Comparison of ENCODE assay signal across 1 cellular context in the genomic region with DNA sequence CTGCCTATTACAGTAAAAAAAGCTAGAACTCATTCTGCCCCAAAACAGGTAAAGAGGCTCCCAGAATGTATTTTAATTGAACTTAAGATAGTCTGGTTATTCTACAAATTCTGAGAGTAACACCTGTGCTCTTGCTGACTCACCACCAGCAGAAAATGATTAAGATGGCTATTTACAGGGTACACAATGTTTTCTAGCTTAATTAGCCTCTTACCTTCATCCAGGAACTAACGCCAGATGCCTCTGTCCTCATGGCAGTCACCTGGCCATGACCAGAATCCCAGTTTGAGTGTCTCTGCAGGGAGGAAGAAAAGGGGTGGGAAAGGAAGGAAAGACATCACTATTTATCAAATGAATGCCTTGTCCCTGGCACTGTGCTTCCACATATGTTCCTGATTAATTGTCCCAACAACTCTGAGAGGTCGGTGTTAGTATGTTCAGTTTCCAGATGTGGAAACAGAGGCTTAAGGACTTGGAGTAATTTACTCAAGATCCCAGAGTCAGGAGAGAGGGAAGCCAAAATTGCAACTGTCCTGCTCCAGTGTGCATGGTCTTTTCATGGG.
TF ChIP-seq lines count a peak whose summit lies in the region.

No MANE protein-coding gene starts in this region.

TF ChIP-seq in GM23338, 12 proteins besides CTCF, POLR2A, EP300 and RAD21:
- TF ChIP-seq CREB1 (CRISPR knock-in tag; IDR thresholded peaks at IDR 0.05; ENCODE audit: low read depth) (no peak), EZH2 (IDR thresholded peaks at IDR 0.05; ENCODE audit: low read depth, unreplicated experiment) (no peak), NANOG (IDR thresholded peaks at IDR 0.05; ENCODE audit: borderline replicate concordance) (no peak), EZH2phosphoT487 (IDR thresholded peaks at IDR 0.05; ENCODE audit: unreplicated experiment) (no peak), ZNF331 (CRISPR knock-in tag; IDR thresholded peaks at IDR 0.05; ENCODE audit: low read depth) (no peak), STAT1 (IDR thresholded peaks at IDR 0.05; ENCODE audit: unreplicated experiment) (no peak)
- TF ChIP-seq, protein P1, sequence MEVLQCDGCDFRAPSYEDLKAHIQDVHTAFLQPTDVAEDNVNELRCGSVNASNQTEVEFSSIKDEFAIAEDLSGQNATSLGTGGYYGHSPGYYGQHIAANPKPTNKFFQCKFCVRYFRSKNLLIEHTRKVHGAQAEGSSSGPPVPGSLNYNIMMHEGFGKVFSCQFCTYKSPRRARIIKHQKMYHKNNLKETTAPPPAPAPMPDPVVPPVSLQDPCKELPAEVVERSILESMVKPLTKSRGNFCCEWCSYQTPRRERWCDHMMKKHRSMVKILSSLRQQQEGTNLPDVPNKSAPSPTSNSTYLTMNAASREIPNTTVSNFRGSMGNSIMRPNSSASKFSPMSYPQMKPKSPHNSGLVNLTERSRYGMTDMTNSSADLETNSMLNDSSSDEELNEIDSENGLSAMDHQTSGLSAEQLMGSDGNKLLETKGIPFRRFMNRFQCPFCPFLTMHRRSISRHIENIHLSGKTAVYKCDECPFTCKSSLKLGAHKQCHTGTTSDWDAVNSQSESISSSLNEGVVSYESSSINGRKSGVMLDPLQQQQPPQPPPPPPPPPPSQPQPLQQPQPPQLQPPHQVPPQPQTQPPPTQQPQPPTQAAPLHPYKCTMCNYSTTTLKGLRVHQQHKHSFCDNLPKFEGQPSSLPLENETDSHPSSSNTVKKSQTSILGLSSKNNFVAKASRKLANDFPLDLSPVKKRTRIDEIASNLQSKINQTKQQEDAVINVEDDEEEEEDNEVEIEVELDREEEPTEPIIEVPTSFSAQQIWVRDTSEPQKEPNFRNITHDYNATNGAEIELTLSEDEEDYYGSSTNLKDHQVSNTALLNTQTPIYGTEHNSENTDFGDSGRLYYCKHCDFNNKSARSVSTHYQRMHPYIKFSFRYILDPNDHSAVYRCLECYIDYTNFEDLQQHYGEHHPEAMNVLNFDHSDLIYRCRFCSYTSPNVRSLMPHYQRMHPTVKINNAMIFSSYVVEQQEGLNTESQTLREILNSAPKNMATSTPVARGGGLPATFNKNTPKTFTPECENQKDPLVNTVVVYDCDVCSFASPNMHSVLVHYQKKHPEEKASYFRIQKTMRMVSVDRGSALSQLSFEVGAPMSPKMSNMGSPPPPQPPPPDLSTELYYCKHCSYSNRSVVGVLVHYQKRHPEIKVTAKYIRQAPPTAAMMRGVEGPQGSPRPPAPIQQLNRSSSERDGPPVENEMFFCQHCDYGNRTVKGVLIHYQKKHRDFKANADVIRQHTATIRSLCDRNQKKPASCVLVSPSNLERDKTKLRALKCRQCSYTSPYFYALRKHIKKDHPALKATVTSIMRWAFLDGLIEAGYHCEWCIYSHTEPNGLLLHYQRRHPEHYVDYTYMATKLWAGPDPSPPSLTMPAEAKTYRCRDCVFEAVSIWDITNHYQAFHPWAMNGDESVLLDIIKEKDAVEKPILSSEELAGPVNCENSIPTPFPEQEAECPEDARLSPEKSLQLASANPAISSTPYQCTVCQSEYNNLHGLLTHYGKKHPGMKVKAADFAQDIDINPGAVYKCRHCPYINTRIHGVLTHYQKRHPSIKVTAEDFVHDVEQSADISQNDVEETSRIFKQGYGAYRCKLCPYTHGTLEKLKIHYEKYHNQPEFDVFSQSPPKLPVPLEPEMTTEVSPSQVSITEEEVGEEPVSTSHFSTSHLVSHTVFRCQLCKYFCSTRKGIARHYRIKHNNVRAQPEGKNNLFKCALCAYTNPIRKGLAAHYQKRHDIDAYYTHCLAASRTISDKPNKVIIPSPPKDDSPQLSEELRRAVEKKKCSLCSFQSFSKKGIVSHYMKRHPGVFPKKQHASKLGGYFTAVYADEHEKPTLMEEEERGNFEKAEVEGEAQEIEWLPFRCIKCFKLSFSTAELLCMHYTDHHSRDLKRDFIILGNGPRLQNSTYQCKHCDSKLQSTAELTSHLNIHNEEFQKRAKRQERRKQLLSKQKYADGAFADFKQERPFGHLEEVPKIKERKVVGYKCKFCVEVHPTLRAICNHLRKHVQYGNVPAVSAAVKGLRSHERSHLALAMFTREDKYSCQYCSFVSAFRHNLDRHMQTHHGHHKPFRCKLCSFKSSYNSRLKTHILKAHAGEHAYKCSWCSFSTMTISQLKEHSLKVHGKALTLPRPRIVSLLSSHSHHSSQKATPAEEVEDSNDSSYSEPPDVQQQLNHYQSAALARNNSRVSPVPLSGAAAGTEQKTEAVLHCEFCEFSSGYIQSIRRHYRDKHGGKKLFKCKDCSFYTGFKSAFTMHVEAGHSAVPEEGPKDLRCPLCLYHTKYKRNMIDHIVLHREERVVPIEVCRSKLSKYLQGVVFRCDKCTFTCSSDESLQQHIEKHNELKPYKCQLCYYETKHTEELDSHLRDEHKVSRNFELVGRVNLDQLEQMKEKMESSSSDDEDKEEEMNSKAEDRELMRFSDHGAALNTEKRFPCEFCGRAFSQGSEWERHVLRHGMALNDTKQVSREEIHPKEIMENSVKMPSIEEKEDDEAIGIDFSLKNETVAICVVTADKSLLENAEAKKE (CRISPR knock-in tag; IDR thresholded peaks at IDR 0.05), result no peak
TF ChIP-seq in GM23338: peak in this region for 0.
